In the genomic region with DNA sequence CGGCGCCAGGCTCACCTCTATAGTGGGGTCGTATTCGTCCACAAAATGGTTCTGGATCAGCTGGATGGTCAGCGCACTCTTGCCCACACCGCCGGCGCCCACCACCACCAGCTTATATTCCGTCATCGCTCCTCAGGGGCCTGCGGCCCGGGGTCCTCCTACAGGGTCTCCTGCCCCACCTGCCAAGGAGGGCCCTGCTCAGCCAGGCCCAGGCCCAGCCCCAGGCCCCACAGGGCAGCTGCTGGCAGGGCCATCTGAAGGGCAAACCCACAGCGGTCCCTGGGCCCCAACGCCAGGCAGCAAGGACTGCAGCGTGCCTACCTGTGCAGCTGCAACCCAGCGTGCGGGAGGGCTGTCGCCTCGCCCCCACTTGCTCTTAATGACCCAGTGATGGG, we compare ENCODE assay signal across 1 cellular context.
TF ChIP-seq lines count a peak whose summit lies in the region.

No MANE protein-coding gene starts in this region.

TF ChIP-seq in neural cell, 6 proteins besides CTCF, POLR2A, EP300 and RAD21 (continued from another document):
- TF ChIP-seq, protein P1, sequence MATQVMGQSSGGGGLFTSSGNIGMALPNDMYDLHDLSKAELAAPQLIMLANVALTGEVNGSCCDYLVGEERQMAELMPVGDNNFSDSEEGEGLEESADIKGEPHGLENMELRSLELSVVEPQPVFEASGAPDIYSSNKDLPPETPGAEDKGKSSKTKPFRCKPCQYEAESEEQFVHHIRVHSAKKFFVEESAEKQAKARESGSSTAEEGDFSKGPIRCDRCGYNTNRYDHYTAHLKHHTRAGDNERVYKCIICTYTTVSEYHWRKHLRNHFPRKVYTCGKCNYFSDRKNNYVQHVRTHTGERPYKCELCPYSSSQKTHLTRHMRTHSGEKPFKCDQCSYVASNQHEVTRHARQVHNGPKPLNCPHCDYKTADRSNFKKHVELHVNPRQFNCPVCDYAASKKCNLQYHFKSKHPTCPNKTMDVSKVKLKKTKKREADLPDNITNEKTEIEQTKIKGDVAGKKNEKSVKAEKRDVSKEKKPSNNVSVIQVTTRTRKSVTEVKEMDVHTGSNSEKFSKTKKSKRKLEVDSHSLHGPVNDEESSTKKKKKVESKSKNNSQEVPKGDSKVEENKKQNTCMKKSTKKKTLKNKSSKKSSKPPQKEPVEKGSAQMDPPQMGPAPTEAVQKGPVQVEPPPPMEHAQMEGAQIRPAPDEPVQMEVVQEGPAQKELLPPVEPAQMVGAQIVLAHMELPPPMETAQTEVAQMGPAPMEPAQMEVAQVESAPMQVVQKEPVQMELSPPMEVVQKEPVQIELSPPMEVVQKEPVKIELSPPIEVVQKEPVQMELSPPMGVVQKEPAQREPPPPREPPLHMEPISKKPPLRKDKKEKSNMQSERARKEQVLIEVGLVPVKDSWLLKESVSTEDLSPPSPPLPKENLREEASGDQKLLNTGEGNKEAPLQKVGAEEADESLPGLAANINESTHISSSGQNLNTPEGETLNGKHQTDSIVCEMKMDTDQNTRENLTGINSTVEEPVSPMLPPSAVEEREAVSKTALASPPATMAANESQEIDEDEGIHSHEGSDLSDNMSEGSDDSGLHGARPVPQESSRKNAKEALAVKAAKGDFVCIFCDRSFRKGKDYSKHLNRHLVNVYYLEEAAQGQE (IDR thresholded peaks at IDR 0.05; ENCODE audit: borderline replicate concordance): no peak
- no peak for TF ChIP-seq EZH2 (IDR thresholded peaks at IDR 0.05; ENCODE audit: borderline replicate concordance, insufficient read depth, low read length, poor library complexity, severe bottlenecking)
